Comparison of ENCODE assay signal across 8 cellular contexts in genomic region chr15:74006774-74007639, GRCh38. TPM values are rescaled to one million over a fixed set of nuclear protein-coding genes. Genes with fewer than 3 reads are reported as not detected.
A peak's percentile ranks its signal among the peaks of the same experiment; 100 is the strongest.
DNase-seq lines count a peak whose midpoint lies in the region; ATAC-seq and TF ChIP-seq lines count a peak whose summit lies in the region.

No MANE protein-coding gene starts in this region.

- H3K27me3 ChIP-seq in right cardiac atrium (ENCODE audit: control insufficient read depth, insufficient read depth) (no peaks in the 10 kb centered on the region), upper lobe of right lung (no peaks in the 10 kb centered on the region)

- ATAC-seq in Right ventricle myocardium superior (ENCODE audit: poor library complexity) (peak; percentile 30), right cardiac atrium (no peak), naive B cell (ENCODE audit: low read depth in 2 of 2) (peak in 1 of 2 donors; percentile 18), upper lobe of right lung (no peak), GM18498 (IDR thresholded peaks at IDR 0.05; ENCODE audit: unreplicated experiment) (no peak)

- H3K36me3 Mint-ChIP-seq in activated T-helper 1 cell treated with anti-CD3 and anti-CD28 coated beads, Interleukin-12 subunit alpha, Interleukin-12 subunit beta, Interleukin-2, Interleukin-4 antibody, amounts not matched to agents 30 ng/mL and 10 ng/mL and 1 ng/mL, durations not matched to agents 14 hours and 24 hours and 36 hours (ENCODE audit: low read depth): peaks cover 45% of the 10 kb centered on the region
- H3K36me3 Mint-ChIP-seq in naive B cell: peaks cover 22 to 28% of the 10 kb centered on the region in 2 donors

- 77% methylated on average over 11 of the region's 11 CpGs for WGBS in right cardiac atrium

- H3K27me3 Mint-ChIP-seq in activated T-helper 1 cell treated with anti-CD3 and anti-CD28 coated beads, Interleukin-12 subunit alpha, Interleukin-12 subunit beta, Interleukin-2, Interleukin-4 antibody, amounts not matched to agents 30 ng/mL and 10 ng/mL and 1 ng/mL, durations not matched to agents 14 hours and 24 hours and 36 hours (ENCODE audit: insufficient read depth): no peaks in the 10 kb centered on the region
- H3K27me3 Mint-ChIP-seq in naive B cell: no peaks in the 10 kb centered on the region

- H3K4me3 Mint-ChIP-seq in activated T-helper 1 cell treated with anti-CD3 and anti-CD28 coated beads, Interleukin-12 subunit alpha, Interleukin-12 subunit beta, Interleukin-2, Interleukin-4 antibody, amounts not matched to agents 30 ng/mL and 10 ng/mL and 1 ng/mL, durations not matched to agents 14 hours and 24 hours and 36 hours: peak overlapping the region; percentile 79
- H3K4me3 Mint-ChIP-seq in naive B cell: peak overlapping the region; percentile 16 to 86 (median 74)

- H3K27ac ChIP-seq in right cardiac atrium (ENCODE audit: low read length): no peak overlapping the region
- peak overlapping the region; percentile 43 for H3K27ac ChIP-seq in upper lobe of right lung

- no peak for TF ChIP-seq CTCF in upper lobe of right lung (IDR thresholded peaks at IDR 0.05)

- H3K4me3 ChIP-seq in right cardiac atrium (ENCODE audit: low read length) (no peak overlapping the region), upper lobe of right lung (no peak overlapping the region)

- H3K4me1 ChIP-seq in right cardiac atrium (ENCODE audit: control insufficient read depth, insufficient read depth, low read length) (peaks cover 21% of the 10 kb centered on the region), upper lobe of right lung (peaks cover 57% of the 10 kb centered on the region)

- H3K36me3 ChIP-seq in upper lobe of right lung: peaks cover 44% of the 10 kb centered on the region

- DNase-seq in Right ventricle myocardium superior (no peak), right cardiac atrium (no peak), naive B cell (no peak), upper lobe of right lung (no peak), DMS 273 (lab: John Stamatoyannopoulos, UW; ENCODE audit: unreplicated experiment) (no peak), NCI-H524 (lab: John Stamatoyannopoulos, UW) (no peak)
- no peak for DNase-seq in activated T-helper 1 cell treated with anti-CD3 and anti-CD28 coated beads, Interleukin-12 subunit alpha, Interleukin-12 subunit beta, Interleukin-2, Interleukin-4 antibody, amounts not matched to agents 30 ng/mL and 10 ng/mL and 1 ng/mL, durations not matched to agents 14 hours and 24 hours and 36 hours (ENCODE audit: low spot score)

- H3K9me3 ChIP-seq in right cardiac atrium (ENCODE audit: control insufficient read depth, low read length) (no peaks in the 10 kb centered on the region), upper lobe of right lung (no peaks in the 10 kb centered on the region)

- intact Hi-C loops in Right ventricle myocardium superior (cut with DNase I) (no loop called here), right cardiac atrium (cut with DNase I) (no loop called here), upper lobe of right lung (cut with DNase I) (no loop called here)
- intact Hi-C loops in activated T-helper 1 cell treated with anti-CD3 and anti-CD28 coated beads, Interleukin-12 subunit alpha, Interleukin-12 subunit beta, Interleukin-2, Interleukin-4 antibody, amounts not matched to agents 30 ng/mL and 10 ng/mL and 1 ng/mL, durations not matched to agents 14 hours and 24 hours and 36 hours (cut with micrococcal nuclease): loop anchor here (1.0 to 2.0 kb wide), 3 partner anchors 10 to 34 kb away; partner anchors contain the start of gene STOML1

- peak overlapping the region; percentile 96 for H3K27ac Mint-ChIP-seq in activated T-helper 1 cell treated with anti-CD3 and anti-CD28 coated beads, Interleukin-12 subunit alpha, Interleukin-12 subunit beta, Interleukin-2, Interleukin-4 antibody, amounts not matched to agents 30 ng/mL and 10 ng/mL and 1 ng/mL, durations not matched to agents 14 hours and 24 hours and 36 hours
- peak overlapping the region; percentile 84 to 99 (median 94) for H3K27ac Mint-ChIP-seq in naive B cell

- H3K9me3 Mint-ChIP-seq in activated T-helper 1 cell treated with anti-CD3 and anti-CD28 coated beads, Interleukin-12 subunit alpha, Interleukin-12 subunit beta, Interleukin-2, Interleukin-4 antibody, amounts not matched to agents 30 ng/mL and 10 ng/mL and 1 ng/mL, durations not matched to agents 14 hours and 24 hours and 36 hours: peaks cover 6% of the 10 kb centered on the region
- H3K9me3 Mint-ChIP-seq in naive B cell: peaks cover 0 to 2% (median 0%) of the 10 kb centered on the region in 7 donors

- peaks cover 75% of the 10 kb centered on the region for H3K4me1 Mint-ChIP-seq in activated T-helper 1 cell treated with anti-CD3 and anti-CD28 coated beads, Interleukin-12 subunit alpha, Interleukin-12 subunit beta, Interleukin-2, Interleukin-4 antibody, amounts not matched to agents 30 ng/mL and 10 ng/mL and 1 ng/mL, durations not matched to agents 14 hours and 24 hours and 36 hours (ENCODE audit: low read depth)
- peaks cover 48 to 77% (median 59%) of the 10 kb centered on the region in 3 donors for H3K4me1 Mint-ChIP-seq in naive B cell

RNA-seq across cellular contexts. Expression of gene PML, which starts 12.5 kb away (rescaled TPM):
- total RNA-seq in Right ventricle myocardium superior: 18.2 TPM
- total RNA-seq in right cardiac atrium: 10 to 100 TPM; 21.9 to 35.4 (median 26.6) TPM
- polyA plus RNA-seq in right cardiac atrium: 18.1 TPM
- total RNA-seq in activated T-helper 1 cell treated with anti-CD3 and anti-CD28 coated beads, Interleukin-12 subunit alpha, Interleukin-12 subunit beta, Interleukin-2, Interleukin-4 antibody, amounts not matched to agents 30 ng/mL and 10 ng/mL and 1 ng/mL, durations not matched to agents 14 hours and 24 hours and 36 hours: 62.0 and 63.6 TPM in 2 replicates
- polyA plus RNA-seq in naive B cell (ENCODE audit: low read depth in 6 of 6): 10 to 100 TPM in 5 of 6 donors, 1 to 10 TPM in 1; 6.4 to 39.8 (median 18.9) TPM
- 82.9 TPM for total RNA-seq in upper lobe of right lung

RNA-seq across cellular contexts. Expression of gene STOML1, which starts 14.9 kb away (rescaled TPM):
- total RNA-seq in Right ventricle myocardium superior: 26.8 TPM
- 10 to 100 TPM; 14.9 to 19.0 (median 17.8) TPM for total RNA-seq in right cardiac atrium
- polyA plus RNA-seq in right cardiac atrium: 24.3 TPM
- total RNA-seq in activated T-helper 1 cell treated with anti-CD3 and anti-CD28 coated beads, Interleukin-12 subunit alpha, Interleukin-12 subunit beta, Interleukin-2, Interleukin-4 antibody, amounts not matched to agents 30 ng/mL and 10 ng/mL and 1 ng/mL, durations not matched to agents 14 hours and 24 hours and 36 hours: 10.6 and 11.6 TPM in 2 replicates
- polyA plus RNA-seq in naive B cell (ENCODE audit: low read depth in 6 of 6): 10 to 100 TPM in 3 of 6 donors, 1 to 10 TPM in 3; 8.6 to 18.4 (median 9.9) TPM
- total RNA-seq in upper lobe of right lung: 23.4 TPM
